14 cellular contexts compared by ENCODE assay signal in genomic region chr16:89426736-89427525, GRCh38.
DNase-seq lines count a peak whose midpoint lies in the region; ATAC-seq, FAIRE-seq and TF ChIP-seq lines count a peak whose summit lies in the region.
"Had no signal": no experiment of that assay in that cellular context is flagged by ENCODE, and none has a peak within 500 bp of the region (broad histone marks: within the 10 kb centered on the region; RNA-seq: fewer than 3 reads in every experiment).

No MANE protein-coding gene starts in this region.

- ATAC-seq in stimulated activated effector memory CD8-positive, alpha-beta T cell treated with anti-CD3 and anti-CD28 coated beads, Interleukin-12 subunit alpha, Interleukin-12 subunit beta, amount 100 ng/mL, for 72 hours = no peak
- no peak for ATAC-seq in HG03439 (IDR thresholded peaks at IDR 0.05; ENCODE audit: unreplicated experiment)
- ATAC-seq: activated CD4-positive, alpha-beta T cell treated with anti-CD3 and anti-CD28 coated beads for 36 hours had no signal

- TF ChIP-seq CTCF in fibroblast of mammary gland (conservative IDR thresholded peaks at IDR 0.05; ENCODE audit: control insufficient read depth, insufficient read depth, low read depth, low read length) = no peak

- intact Hi-C loops in activated naive CD4-positive, alpha-beta T cell treated with anti-CD3 and anti-CD28 coated beads for 36 hours (cut with micrococcal nuclease) = no loop called here
- intact Hi-C loops in head of caudate nucleus (cut with DNase I) = no loop called here

- in situ Hi-C loops in SK-MEL-5 (cut with HindIII; ENCODE audit: low pct_unique_long_range_greater_than_20kb, low sequenced_read_pairs) = no loop called here

- TF ChIP-seq POLR2A in GM12892 (IDR thresholded peaks at IDR 0.05; ENCODE audit: low read depth, low read length) = no peak

- peaks cover 20% of the 10 kb centered on the region for H3K36me3 Mint-ChIP-seq in activated naive CD4-positive, alpha-beta T cell treated with anti-CD3 and anti-CD28 coated beads for 36 hours (ENCODE audit: low read depth)
- peaks cover 55% of the 10 kb centered on the region for H3K36me3 Mint-ChIP-seq in stimulated activated effector memory CD8-positive, alpha-beta T cell treated with anti-CD3 and anti-CD28 coated beads, Interleukin-12 subunit alpha, Interleukin-12 subunit beta, amount 100 ng/mL, for 72 hours

- peaks cover 59% of the 10 kb centered on the region for H3K4me1 Mint-ChIP-seq in activated naive CD4-positive, alpha-beta T cell treated with anti-CD3 and anti-CD28 coated beads for 36 hours (ENCODE audit: low read depth)
- peaks cover 54% of the 10 kb centered on the region for H3K4me1 Mint-ChIP-seq in stimulated activated effector memory CD8-positive, alpha-beta T cell treated with anti-CD3 and anti-CD28 coated beads, Interleukin-12 subunit alpha, Interleukin-12 subunit beta, amount 100 ng/mL, for 72 hours

- FAIRE-seq in GM12892 (lab: Jason Lieb, UNC) = no peak
- FAIRE-seq: GM19239, urothelium cell line had no signal

- no peak for DNase-seq in activated naive CD4-positive, alpha-beta T cell treated with anti-CD3 and anti-CD28 coated beads for 36 hours
- no peak for DNase-seq in activated naive CD4-positive, alpha-beta T cell treated with anti-CD3 and anti-CD28 coated beads, Interleukin-2, amount 50 U/mL, for 16 hours
- DNase-seq in SK-MEL-5 (ENCODE audit: low read depth, low spot score) = peak; percentile 22
- DNase-seq in fibroblast of mammary gland (ENCODE audit: low read depth) = peak; percentile 51
- no peak for DNase-seq in stimulated activated effector memory CD8-positive, alpha-beta T cell treated with anti-CD3 and anti-CD28 coated beads, Interleukin-12 subunit alpha, Interleukin-12 subunit beta, amount 100 ng/mL, for 72 hours (ENCODE audit: low spot score in 2 of 2)
- DNase-seq in head of caudate nucleus = no peak
- no peak for DNase-seq in GM12892 (ENCODE audit: insufficient read length)
- DNase-seq: activated CD4-positive, alpha-beta T cell treated with anti-CD3 and anti-CD28 coated beads for 36 hours; DMS79 treated with DMSO at 0.1 percent for 48 hours; mammary epithelial cell; stimulated activated CD4-positive, alpha-beta T cell treated with anti-CD3 and anti-CD28 coated beads, Interleukin-1b, Interleukin-23, amount 100 ng/mL, for 48 hours had no signal

- H3K27ac Mint-ChIP-seq in activated naive CD4-positive, alpha-beta T cell treated with anti-CD3 and anti-CD28 coated beads for 36 hours = peak overlapping the region; percentile 3
- H3K27ac Mint-ChIP-seq in stimulated activated effector memory CD8-positive, alpha-beta T cell treated with anti-CD3 and anti-CD28 coated beads, Interleukin-12 subunit alpha, Interleukin-12 subunit beta, amount 100 ng/mL, for 72 hours = peak overlapping the region; percentile 1

- no peaks in the 10 kb centered on the region for H3K27me3 Mint-ChIP-seq in activated naive CD4-positive, alpha-beta T cell treated with anti-CD3 and anti-CD28 coated beads for 36 hours (ENCODE audit: low read depth)
- H3K27me3 Mint-ChIP-seq: activated CD4-positive, alpha-beta T cell treated with anti-CD3 and anti-CD28 coated beads for 36 hours had no signal

- H3K4me3 ChIP-seq in fibroblast of mammary gland (ENCODE audit: control insufficient read depth, low read depth, low read length) = no peak overlapping the region

- H3K9me3 Mint-ChIP-seq in activated naive CD4-positive, alpha-beta T cell treated with anti-CD3 and anti-CD28 coated beads for 36 hours = no peaks in the 10 kb centered on the region
- H3K9me3 Mint-ChIP-seq in stimulated activated effector memory CD8-positive, alpha-beta T cell treated with anti-CD3 and anti-CD28 coated beads, Interleukin-12 subunit alpha, Interleukin-12 subunit beta, amount 100 ng/mL, for 72 hours = no peaks in the 10 kb centered on the region

- CTCF ChIA-PET in activated naive CD4-positive, alpha-beta T cell treated with anti-CD3 and anti-CD28 coated beads for 36 hours (lab: Charles Lee) = interaction anchor here (0.6 kb wide), 1 partner anchor 30 kb away, joined by 5 read pairs; no protein-coding TSS in a partner anchor

- H3K4me3 Mint-ChIP-seq in activated naive CD4-positive, alpha-beta T cell treated with anti-CD3 and anti-CD28 coated beads for 36 hours = no peak overlapping the region
- H3K4me3 Mint-ChIP-seq in stimulated activated effector memory CD8-positive, alpha-beta T cell treated with anti-CD3 and anti-CD28 coated beads, Interleukin-12 subunit alpha, Interleukin-12 subunit beta, amount 100 ng/mL, for 72 hours = no peak overlapping the region
- H3K4me3 Mint-ChIP-seq: activated CD4-positive, alpha-beta T cell treated with anti-CD3 and anti-CD28 coated beads for 36 hours had no signal

Comparison
In these comparisons a context has a peak if more than half of its experiments do, and no peak if none do; other contexts are left out.
1. DNase-seq: peak in SK-MEL-5 (single experiment) and fibroblast of mammary gland (single experiment); none in activated naive CD4-positive, alpha-beta T cell treated with anti-CD3 and anti-CD28 coated beads for 36 hours (single experiment), activated naive CD4-positive, alpha-beta T cell treated with anti-CD3 and anti-CD28 coated beads, Interleukin-2, amount 50 U/mL, for 16 hours (single experiment), stimulated activated effector memory CD8-positive, alpha-beta T cell treated with anti-CD3 and anti-CD28 coated beads, Interleukin-12 subunit alpha, Interleukin-12 subunit beta, amount 100 ng/mL, for 72 hours (0 of 2), head of caudate nucleus (0 of 42) and GM12892 (single experiment).